1 cellular context compared by ENCODE assay signal in genomic region chr21:41427556-41427955, GRCh38.
TF ChIP-seq lines count a peak whose summit lies in the region.

No MANE protein-coding gene starts in this region.

TF ChIP-seq in GM12878, 131 proteins besides CTCF, POLR2A, EP300 and RAD21 (continued from another document):
- no peak for TF ChIP-seq SIN3A (IDR thresholded peaks at IDR 0.05; ENCODE audit: low read depth, low read length)
- no peak for TF ChIP-seq CEBPB (IDR thresholded peaks at IDR 0.05; ENCODE audit: borderline replicate concordance in 1 of 2, low read depth in 2 of 2, low read length in 2 of 2)
- TF ChIP-seq CBFB (IDR thresholded peaks at IDR 0.05; ENCODE audit: low read depth), result no peak
- 0 out of 2 replicates have a peak, but pooled peaks have one; percentile 11 for TF ChIP-seq WRNIP1 (IDR thresholded peaks at IDR 0.05; ENCODE audit: borderline replicate concordance, low read depth, low read length)
- TF ChIP-seq SKIL (IDR thresholded peaks at IDR 0.05; ENCODE audit: low read depth, poor library complexity, severe bottlenecking), result no peak
- TF ChIP-seq BCL3 (IDR thresholded peaks at IDR 0.05; ENCODE audit: borderline replicate concordance, insufficient read depth, low read depth, low read length, poor library complexity, severe bottlenecking), result no peak
- no peak for TF ChIP-seq CBX5 (IDR thresholded peaks at IDR 0.05; ENCODE audit: low read depth)
- TF ChIP-seq, protein P1, sequence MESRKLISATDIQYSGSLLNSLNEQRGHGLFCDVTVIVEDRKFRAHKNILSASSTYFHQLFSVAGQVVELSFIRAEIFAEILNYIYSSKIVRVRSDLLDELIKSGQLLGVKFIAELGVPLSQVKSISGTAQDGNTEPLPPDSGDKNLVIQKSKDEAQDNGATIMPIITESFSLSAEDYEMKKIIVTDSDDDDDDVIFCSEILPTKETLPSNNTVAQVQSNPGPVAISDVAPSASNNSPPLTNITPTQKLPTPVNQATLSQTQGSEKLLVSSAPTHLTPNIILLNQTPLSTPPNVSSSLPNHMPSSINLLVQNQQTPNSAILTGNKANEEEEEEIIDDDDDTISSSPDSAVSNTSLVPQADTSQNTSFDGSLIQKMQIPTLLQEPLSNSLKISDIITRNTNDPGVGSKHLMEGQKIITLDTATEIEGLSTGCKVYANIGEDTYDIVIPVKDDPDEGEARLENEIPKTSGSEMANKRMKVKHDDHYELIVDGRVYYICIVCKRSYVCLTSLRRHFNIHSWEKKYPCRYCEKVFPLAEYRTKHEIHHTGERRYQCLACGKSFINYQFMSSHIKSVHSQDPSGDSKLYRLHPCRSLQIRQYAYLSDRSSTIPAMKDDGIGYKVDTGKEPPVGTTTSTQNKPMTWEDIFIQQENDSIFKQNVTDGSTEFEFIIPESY (IDR thresholded peaks at IDR 0.05), result no peak
